In genomic region chr15:63048115-63048985, GRCh38 we compare ENCODE assay signal across 8 cellular contexts. TPM values are rescaled to one million over a fixed set of nuclear protein-coding genes. Genes with fewer than 3 reads are reported as not detected.
DNase-seq lines count a peak whose midpoint lies in the region; ATAC-seq and TF ChIP-seq lines count a peak whose summit lies in the region.

No MANE protein-coding gene starts in this region.

- H3K9me3 Mint-ChIP-seq in CD4-positive, alpha-beta T cell = no peaks in the 10 kb centered on the region
- no peaks in the 10 kb centered on the region for H3K9me3 Mint-ChIP-seq in activated CD8-positive, alpha-beta T cell treated with anti-CD3 and anti-CD28 coated beads, Interleukin-2, amount 10 ng/mL, durations not matched to agents 7 days and 5 days (ENCODE audit: insufficient read depth)
- no peaks in the 10 kb centered on the region for H3K9me3 Mint-ChIP-seq in memory B cell

- peak; percentile 96 for TF ChIP-seq CTCF in CD4-positive, alpha-beta T cell (IDR thresholded peaks at IDR 0.05)

- peak; percentile 71 to 85 (median 78) for DNase-seq in CD4-positive, alpha-beta T cell
- DNase-seq in NCI-H82 (lab: John Stamatoyannopoulos, UW) (peak; percentile 97), memory B cell (ENCODE audit: low spot score in 2 of 2) (peak; percentile 84 to 87)
- peak; percentile 85 for DNase-seq in activated CD8-positive, alpha-beta T cell treated with anti-CD3 and anti-CD28 coated beads, Interleukin-2, amount 10 ng/mL, durations not matched to agents 7 days and 5 days
- DNase-seq in effector CD4-positive, alpha-beta T cell = peak; percentile 82
- peak; percentile 65 for DNase-seq in stimulated activated CD8-positive, alpha-beta memory T cell treated with anti-CD3 and anti-CD28 coated beads, Interleukin-12 subunit alpha, Interleukin-12 subunit beta, amount 100 ng/mL, for 1 hour (ENCODE audit: low read depth)

- peaks cover 39% of the 10 kb centered on the region for H3K27me3 ChIP-seq in CD4-positive, alpha-beta T cell (ENCODE audit: control insufficient read depth, insufficient read depth, low read length)

- H3K9me3 ChIP-seq in CD4-positive, alpha-beta T cell (ENCODE audit: control insufficient read depth, low read length) = no peaks in the 10 kb centered on the region

- H3K27ac ChIP-seq in CD4-positive, alpha-beta T cell (ENCODE audit: low read depth, low read length) = peak overlapping the region; percentile 31

- peaks cover 45% of the 10 kb centered on the region for H3K27me3 Mint-ChIP-seq in CD4-positive, alpha-beta T cell
- H3K27me3 Mint-ChIP-seq in activated CD8-positive, alpha-beta T cell treated with anti-CD3 and anti-CD28 coated beads, Interleukin-2, amount 10 ng/mL, durations not matched to agents 7 days and 5 days (ENCODE audit: low read depth) = peaks cover 48% of the 10 kb centered on the region
- H3K27me3 Mint-ChIP-seq in memory B cell = peaks cover 16% of the 10 kb centered on the region

- peak overlapping the region; percentile 98 for H3K4me3 Mint-ChIP-seq in CD4-positive, alpha-beta T cell
- peak overlapping the region; percentile 83 for H3K4me3 Mint-ChIP-seq in activated CD8-positive, alpha-beta T cell treated with anti-CD3 and anti-CD28 coated beads, Interleukin-2, amount 10 ng/mL, durations not matched to agents 7 days and 5 days
- H3K4me3 Mint-ChIP-seq in memory B cell = peak overlapping the region; percentile 90

- peak; percentile 75 for ATAC-seq in CD4-positive, alpha-beta T cell (ENCODE audit: poor library complexity)
- ATAC-seq in GM19452 (IDR thresholded peaks at IDR 0.05; ENCODE audit: unreplicated experiment) (peak; percentile 85), HG03571 (IDR thresholded peaks at IDR 0.05; ENCODE audit: unreplicated experiment) (peak; percentile 72), memory B cell (ENCODE audit: low read depth) (peak; percentile 77)
- peak; percentile 89 for ATAC-seq in activated CD8-positive, alpha-beta T cell treated with anti-CD3 and anti-CD28 coated beads, Interleukin-2, amount 10 ng/mL, durations not matched to agents 7 days and 5 days

- POLR2A ChIA-PET in CD4-positive, alpha-beta T cell (lab: Charles Lee) = interaction anchor here (0.6 to 2.9 kb wide), 18 partner anchors 10 to 1846 kb away, joined by 3 to 13 read pairs (median 4); partner anchors contain the start of gene RPS27L
- POLR2A ChIA-PET in activated CD8-positive, alpha-beta T cell treated with anti-CD3 and anti-CD28 coated beads, Interleukin-2, amount 10 ng/mL, durations not matched to agents 7 days and 5 days (lab: Charles Lee) = interaction anchor here (1.1 kb wide), 1 partner anchor 109 kb away, joined by 4 read pairs; the partner anchor contains the start of gene RPS27L

- peak overlapping the region; percentile 80 for H3K27ac Mint-ChIP-seq in CD4-positive, alpha-beta T cell
- H3K27ac Mint-ChIP-seq in activated CD8-positive, alpha-beta T cell treated with anti-CD3 and anti-CD28 coated beads, Interleukin-2, amount 10 ng/mL, durations not matched to agents 7 days and 5 days = peak overlapping the region; percentile 68
- peak overlapping the region; percentile 58 for H3K27ac Mint-ChIP-seq in memory B cell

- intact Hi-C loops in CD4-positive, alpha-beta T cell (cut with DNase I, micrococcal nuclease) = loop anchor here (1.0 to 10.0 kb wide), 9 partner anchors 45 to 1046 kb away; partner anchors contain the start of genes APH1B (in 2 of the 2), CIAO2A (in 1 of the 2), FBXL22 (in 1 of the 2) and LACTB (in 1 of the 2)

- H3K36me3 Mint-ChIP-seq in CD4-positive, alpha-beta T cell (ENCODE audit: low read depth) = peaks cover 10% of the 10 kb centered on the region
- no peaks in the 10 kb centered on the region for H3K36me3 Mint-ChIP-seq in activated CD8-positive, alpha-beta T cell treated with anti-CD3 and anti-CD28 coated beads, Interleukin-2, amount 10 ng/mL, durations not matched to agents 7 days and 5 days (ENCODE audit: low read depth)
- no peaks in the 10 kb centered on the region for H3K36me3 Mint-ChIP-seq in memory B cell

- CTCF ChIA-PET in CD4-positive, alpha-beta T cell (lab: Charles Lee) = interaction anchor here (0.7 to 3.6 kb wide), 25 partner anchors 8 to 356 kb away, joined by 3 to 29 read pairs (median 4); no protein-coding TSS in a partner anchor
- CTCF ChIA-PET in activated CD8-positive, alpha-beta T cell treated with anti-CD3 and anti-CD28 coated beads, Interleukin-2, amount 10 ng/mL, durations not matched to agents 7 days and 5 days (lab: Charles Lee) = interaction anchor here (0.6 to 5.0 kb wide), 51 partner anchors 8 to 1020 kb away, joined by 3 to 90 read pairs (median 4); no protein-coding TSS in a partner anchor

- H3K4me1 Mint-ChIP-seq in CD4-positive, alpha-beta T cell (ENCODE audit: low read depth) = peaks cover 34% of the 10 kb centered on the region
- peaks cover 29% of the 10 kb centered on the region for H3K4me1 Mint-ChIP-seq in activated CD8-positive, alpha-beta T cell treated with anti-CD3 and anti-CD28 coated beads, Interleukin-2, amount 10 ng/mL, durations not matched to agents 7 days and 5 days (ENCODE audit: low read depth)
- peaks cover 21% of the 10 kb centered on the region for H3K4me1 Mint-ChIP-seq in memory B cell

RNA-seq across cellular contexts. Expression of gene TPM1, which starts 5.8 kb away (rescaled TPM):
- total RNA-seq in CD4-positive, alpha-beta T cell = 1 to 10 TPM; 7.9 to 9.8 TPM
- 1 to 10 TPM; 7.4 to 7.8 TPM for total RNA-seq in activated CD8-positive, alpha-beta T cell treated with anti-CD3 and anti-CD28 coated beads, Interleukin-2, amount 10 ng/mL, durations not matched to agents 7 days and 5 days

Comparison
In these comparisons a context has a peak if more than half of its experiments do, and no peak if none do; other contexts are left out.
1. Peak in every context shown above with its lines: DNase-seq, ATAC-seq and H3K27ac ChIP-seq.